ENCODE assay signal across 1 cellular context in the genomic region with DNA sequence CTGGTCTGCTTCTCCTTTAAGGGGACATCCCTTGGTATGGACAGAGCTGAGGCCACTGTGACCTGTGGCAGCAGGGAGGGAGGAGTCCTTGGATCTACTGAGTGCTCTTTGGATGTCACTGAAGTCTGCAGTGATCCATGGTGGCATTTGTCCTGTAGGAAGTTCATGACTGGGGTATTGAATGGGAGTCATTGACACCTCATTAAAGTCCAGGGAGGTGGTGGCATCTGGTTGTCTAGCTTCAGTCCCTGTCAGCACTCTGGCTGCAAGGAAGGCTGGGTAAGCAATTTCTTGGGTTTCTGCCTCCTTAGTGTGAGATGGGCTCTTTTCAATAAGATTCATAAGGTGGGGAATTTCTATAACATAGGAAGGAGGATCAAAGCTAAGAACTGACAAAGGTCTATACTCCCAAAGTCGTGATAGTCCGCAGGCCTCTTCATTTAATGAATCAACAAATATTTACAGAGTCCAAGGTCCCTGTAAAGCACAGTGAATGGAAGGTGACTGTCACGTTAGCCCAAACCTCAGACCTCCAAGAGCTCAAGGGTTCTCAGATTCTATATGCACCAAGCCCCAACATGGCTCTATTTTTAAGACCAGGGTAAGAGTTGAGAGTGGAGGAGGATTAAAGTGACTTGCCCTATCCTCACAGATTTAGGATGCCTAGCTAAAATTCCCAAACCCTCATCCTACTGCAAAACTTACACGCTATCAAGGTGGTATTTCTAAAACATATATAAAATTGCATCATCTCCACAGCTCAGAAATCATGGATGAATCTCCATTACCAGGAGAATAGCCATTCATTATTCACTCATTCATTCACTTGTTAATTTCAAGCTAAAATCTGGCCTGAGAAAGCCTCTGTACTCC.
TF ChIP-seq lines count a peak whose summit lies in the region.

No MANE protein-coding gene starts in this region.

TF ChIP-seq in HepG2, 621 proteins besides CTCF, POLR2A, EP300 and RAD21 (continued from another document):
- TF ChIP-seq, protein P1, sequence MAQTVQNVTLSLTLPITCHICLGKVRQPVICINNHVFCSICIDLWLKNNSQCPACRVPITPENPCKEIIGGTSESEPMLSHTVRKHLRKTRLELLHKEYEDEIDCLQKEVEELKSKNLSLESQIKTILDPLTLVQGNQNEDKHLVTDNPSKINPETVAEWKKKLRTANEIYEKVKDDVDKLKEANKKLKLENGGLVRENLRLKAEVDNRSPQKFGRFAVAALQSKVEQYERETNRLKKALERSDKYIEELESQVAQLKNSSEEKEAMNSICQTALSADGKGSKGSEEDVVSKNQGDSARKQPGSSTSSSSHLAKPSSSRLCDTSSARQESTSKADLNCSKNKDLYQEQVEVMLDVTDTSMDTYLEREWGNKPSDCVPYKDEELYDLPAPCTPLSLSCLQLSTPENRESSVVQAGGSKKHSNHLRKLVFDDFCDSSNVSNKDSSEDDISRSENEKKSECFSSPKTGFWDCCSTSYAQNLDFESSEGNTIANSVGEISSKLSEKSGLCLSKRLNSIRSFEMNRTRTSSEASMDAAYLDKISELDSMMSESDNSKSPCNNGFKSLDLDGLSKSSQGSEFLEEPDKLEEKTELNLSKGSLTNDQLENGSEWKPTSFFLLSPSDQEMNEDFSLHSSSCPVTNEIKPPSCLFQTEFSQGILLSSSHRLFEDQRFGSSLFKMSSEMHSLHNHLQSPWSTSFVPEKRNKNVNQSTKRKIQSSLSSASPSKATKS (CRISPR knock-in tag; IDR thresholded peaks at IDR 0.05), result no peak
- TF ChIP-seq, protein P2, sequence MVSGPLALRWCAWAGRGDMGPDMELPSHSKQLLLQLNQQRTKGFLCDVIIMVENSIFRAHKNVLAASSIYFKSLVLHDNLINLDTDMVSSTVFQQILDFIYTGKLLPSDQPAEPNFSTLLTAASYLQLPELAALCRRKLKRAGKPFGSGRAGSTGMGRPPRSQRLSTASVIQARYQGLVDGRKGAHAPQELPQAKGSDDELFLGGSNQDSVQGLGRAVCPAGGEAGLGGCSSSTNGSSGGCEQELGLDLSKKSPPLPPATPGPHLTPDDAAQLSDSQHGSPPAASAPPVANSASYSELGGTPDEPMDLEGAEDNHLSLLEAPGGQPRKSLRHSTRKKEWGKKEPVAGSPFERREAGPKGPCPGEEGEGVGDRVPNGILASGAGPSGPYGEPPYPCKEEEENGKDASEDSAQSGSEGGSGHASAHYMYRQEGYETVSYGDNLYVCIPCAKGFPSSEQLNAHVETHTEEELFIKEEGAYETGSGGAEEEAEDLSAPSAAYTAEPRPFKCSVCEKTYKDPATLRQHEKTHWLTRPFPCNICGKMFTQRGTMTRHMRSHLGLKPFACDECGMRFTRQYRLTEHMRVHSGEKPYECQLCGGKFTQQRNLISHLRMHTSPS (CRISPR knock-in tag; IDR thresholded peaks at IDR 0.05; ENCODE audit: low read depth), result 0 out of 2 replicates have a peak, but pooled peaks have one; percentile 25
- TF ChIP-seq, protein P3, sequence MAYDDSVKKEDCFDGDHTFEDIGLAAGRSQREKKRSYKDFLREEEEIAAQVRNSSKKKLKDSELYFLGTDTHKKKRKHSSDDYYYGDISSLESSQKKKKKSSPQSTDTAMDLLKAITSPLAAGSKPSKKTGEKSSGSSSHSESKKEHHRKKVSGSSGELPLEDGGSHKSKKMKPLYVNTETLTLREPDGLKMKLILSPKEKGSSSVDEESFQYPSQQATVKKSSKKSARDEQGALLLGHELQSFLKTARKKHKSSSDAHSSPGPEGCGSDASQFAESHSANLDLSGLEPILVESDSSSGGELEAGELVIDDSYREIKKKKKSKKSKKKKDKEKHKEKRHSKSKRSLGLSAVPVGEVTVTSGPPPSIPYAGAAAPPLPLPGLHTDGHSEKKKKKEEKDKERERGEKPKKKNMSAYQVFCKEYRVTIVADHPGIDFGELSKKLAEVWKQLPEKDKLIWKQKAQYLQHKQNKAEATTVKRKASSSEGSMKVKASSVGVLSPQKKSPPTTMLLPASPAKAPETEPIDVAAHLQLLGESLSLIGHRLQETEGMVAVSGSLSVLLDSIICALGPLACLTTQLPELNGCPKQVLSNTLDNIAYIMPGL (CRISPR knock-in tag; IDR thresholded peaks at IDR 0.05; ENCODE audit: borderline replicate concordance in 1 of 2, low read depth in 1 of 2), result peak in 1 of 2 experiments; percentile 34; a peak in 1 of 4 replicates
- peak; percentile 42; the same call in 1 of the 2 replicates for TF ChIP-seq MTA1 (CRISPR knock-in tag; IDR thresholded peaks at IDR 0.05; ENCODE audit: borderline replicate concordance)
- TF ChIP-seq TOE1 (CRISPR knock-in tag; IDR thresholded peaks at IDR 0.05), result peak; percentile 80
- TF ChIP-seq KMT2B (CRISPR knock-in tag; IDR thresholded peaks at IDR 0.05), result 0 out of 2 replicates have a peak, but pooled peaks have one; percentile 10
- TF ChIP-seq ZNF614 (CRISPR knock-in tag; IDR thresholded peaks at IDR 0.05; ENCODE audit: borderline replicate concordance), result 0 out of 2 replicates have a peak, but pooled peaks have one; percentile 36
- TF ChIP-seq, protein P4, sequence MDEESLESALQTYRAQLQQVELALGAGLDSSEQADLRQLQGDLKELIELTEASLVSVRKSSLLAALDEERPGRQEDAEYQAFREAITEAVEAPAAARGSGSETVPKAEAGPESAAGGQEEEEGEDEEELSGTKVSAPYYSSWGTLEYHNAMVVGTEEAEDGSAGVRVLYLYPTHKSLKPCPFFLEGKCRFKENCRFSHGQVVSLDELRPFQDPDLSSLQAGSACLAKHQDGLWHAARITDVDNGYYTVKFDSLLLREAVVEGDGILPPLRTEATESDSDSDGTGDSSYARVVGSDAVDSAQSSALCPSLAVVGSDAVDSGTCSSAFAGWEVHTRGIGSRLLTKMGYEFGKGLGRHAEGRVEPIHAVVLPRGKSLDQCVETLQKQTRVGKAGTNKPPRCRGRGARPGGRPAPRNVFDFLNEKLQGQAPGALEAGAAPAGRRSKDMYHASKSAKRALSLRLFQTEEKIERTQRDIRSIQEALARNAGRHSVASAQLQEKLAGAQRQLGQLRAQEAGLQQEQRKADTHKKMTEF (CRISPR knock-in tag; IDR thresholded peaks at IDR 0.05), result peak; percentile 85; the same call in 1 of the 2 replicates
- TF ChIP-seq TARDBP (CRISPR knock-in tag; IDR thresholded peaks at IDR 0.05), result peak; percentile 62
- TF ChIP-seq, protein P5, sequence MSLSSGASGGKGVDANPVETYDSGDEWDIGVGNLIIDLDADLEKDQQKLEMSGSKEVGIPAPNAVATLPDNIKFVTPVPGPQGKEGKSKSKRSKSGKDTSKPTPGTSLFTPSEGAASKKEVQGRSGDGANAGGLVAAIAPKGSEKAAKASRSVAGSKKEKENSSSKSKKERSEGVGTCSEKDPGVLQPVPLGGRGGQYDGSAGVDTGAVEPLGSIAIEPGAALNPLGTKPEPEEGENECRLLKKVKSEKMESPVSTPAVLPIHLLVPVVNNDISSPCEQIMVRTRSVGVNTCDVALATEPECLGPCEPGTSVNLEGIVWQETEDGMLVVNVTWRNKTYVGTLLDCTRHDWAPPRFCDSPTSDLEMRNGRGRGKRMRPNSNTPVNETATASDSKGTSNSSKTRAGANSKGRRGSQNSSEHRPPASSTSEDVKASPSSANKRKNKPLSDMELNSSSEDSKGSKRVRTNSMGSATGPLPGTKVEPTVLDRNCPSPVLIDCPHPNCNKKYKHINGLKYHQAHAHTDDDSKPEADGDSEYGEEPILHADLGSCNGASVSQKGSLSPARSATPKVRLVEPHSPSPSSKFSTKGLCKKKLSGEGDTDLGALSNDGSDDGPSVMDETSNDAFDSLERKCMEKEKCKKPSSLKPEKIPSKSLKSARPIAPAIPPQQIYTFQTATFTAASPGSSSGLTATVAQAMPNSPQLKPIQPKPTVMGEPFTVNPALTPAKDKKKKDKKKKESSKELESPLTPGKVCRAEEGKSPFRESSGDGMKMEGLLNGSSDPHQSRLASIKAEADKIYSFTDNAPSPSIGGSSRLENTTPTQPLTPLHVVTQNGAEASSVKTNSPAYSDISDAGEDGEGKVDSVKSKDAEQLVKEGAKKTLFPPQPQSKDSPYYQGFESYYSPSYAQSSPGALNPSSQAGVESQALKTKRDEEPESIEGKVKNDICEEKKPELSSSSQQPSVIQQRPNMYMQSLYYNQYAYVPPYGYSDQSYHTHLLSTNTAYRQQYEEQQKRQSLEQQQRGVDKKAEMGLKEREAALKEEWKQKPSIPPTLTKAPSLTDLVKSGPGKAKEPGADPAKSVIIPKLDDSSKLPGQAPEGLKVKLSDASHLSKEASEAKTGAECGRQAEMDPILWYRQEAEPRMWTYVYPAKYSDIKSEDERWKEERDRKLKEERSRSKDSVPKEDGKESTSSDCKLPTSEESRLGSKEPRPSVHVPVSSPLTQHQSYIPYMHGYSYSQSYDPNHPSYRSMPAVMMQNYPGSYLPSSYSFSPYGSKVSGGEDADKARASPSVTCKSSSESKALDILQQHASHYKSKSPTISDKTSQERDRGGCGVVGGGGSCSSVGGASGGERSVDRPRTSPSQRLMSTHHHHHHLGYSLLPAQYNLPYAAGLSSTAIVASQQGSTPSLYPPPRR (CRISPR knock-in tag; IDR thresholded peaks at IDR 0.05; ENCODE audit: borderline replicate concordance), result peak; percentile 74; the same call in 1 of the 2 replicates
- no peak for TF ChIP-seq XRCC5 (optimal IDR thresholded peaks at IDR 0.05; ENCODE audit: low read length)
- peak; percentile 86 for TF ChIP-seq DPF2 (CRISPR knock-in tag; IDR thresholded peaks at IDR 0.05; ENCODE audit: borderline replicate concordance, low read depth)
- TF ChIP-seq MAFF (IDR thresholded peaks at IDR 0.05; ENCODE audit: low read depth, low read length), result peak; percentile 33; the same call in 1 of the 2 replicates
- peak; percentile 65; the same call in 1 of the 2 replicates for TF ChIP-seq CBX2 (IDR thresholded peaks at IDR 0.05; ENCODE audit: low read depth, low read length)
- TF ChIP-seq CBX2 (CRISPR knock-in tag; IDR thresholded peaks at IDR 0.05; ENCODE audit: low read depth), result no peak
- TF ChIP-seq HMG20B (CRISPR knock-in tag; conservative IDR thresholded peaks at IDR 0.05), result peak; percentile 17; the same call in 1 of the 2 replicates
- no peak for TF ChIP-seq ZSCAN29 (CRISPR knock-in tag; conservative IDR thresholded peaks at IDR 0.05)
- 0 out of 2 replicates have a peak, but pooled peaks have one; percentile 55 for TF ChIP-seq KDM3A (CRISPR knock-in tag; IDR thresholded peaks at IDR 0.05; ENCODE audit: low read depth)
- TF ChIP-seq, protein P6, sequence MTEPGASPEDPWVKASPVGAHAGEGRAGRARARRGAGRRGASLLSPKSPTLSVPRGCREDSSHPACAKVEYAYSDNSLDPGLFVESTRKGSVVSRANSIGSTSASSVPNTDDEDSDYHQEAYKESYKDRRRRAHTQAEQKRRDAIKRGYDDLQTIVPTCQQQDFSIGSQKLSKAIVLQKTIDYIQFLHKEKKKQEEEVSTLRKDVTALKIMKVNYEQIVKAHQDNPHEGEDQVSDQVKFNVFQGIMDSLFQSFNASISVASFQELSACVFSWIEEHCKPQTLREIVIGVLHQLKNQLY (CRISPR knock-in tag; IDR thresholded peaks at IDR 0.05), result peak; percentile 81
